Comparison of ENCODE assay signal across 22 cellular contexts in the genomic region with DNA sequence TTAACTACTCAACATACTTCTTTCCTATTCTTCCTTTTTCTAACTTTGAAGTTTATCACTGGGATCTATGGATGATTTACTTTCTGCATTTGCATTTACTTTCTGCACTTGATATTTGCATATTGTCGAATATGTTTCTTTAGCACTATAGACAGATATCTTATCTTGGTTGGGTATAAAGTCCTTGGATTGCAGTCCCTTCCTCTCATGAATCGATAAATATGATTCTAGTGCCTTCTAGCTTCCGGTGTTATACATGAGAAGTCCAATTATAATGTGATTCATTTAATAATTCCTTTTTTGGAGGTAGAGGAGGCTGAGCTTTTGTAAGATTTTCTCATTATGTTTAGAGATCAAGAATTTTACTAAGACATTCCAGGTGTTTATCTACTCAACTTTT.
"Had no signal": no experiment of that assay in that cellular context is flagged by ENCODE, and none has a peak within 500 bp of the region (broad histone marks: within the 10 kb centered on the region; RNA-seq: fewer than 3 reads in every experiment).

No MANE protein-coding gene starts in this region.

- H3K4me3 Mint-ChIP-seq: immature natural killer cell, mesothelial cell of epicardium, naive B cell had no signal

- DNase-seq: dermis blood vessel endothelial cell; dorsolateral prefrontal cortex; effector CD4-positive, alpha-beta T cell; effector memory CD4-positive, alpha-beta T cell; foreskin keratinocyte; heart left ventricle; hypothalamus; immature natural killer cell; islet precursor cell; kidney; kidney glomerular epithelial cell; left colon; left lung; left ventricle myocardium superior; lower lobe of right lung; mesenchymal stem cell; mucosa of descending colon; naive B cell had no signal

- H3K27ac Mint-ChIP-seq: immature natural killer cell, mesothelial cell of epicardium had no signal

- H3K27me3 Mint-ChIP-seq: naive B cell had no signal

- ATAC-seq: foreskin keratinocyte, gastroesophageal sphincter, heart left ventricle, left colon, left lung, left ventricle myocardium superior, lower lobe of right lung, mucosa of descending colon had no signal

- FAIRE-seq: endothelial cell of umbilical vein, frontal cortex, kidney had no signal

- H3K4me1 Mint-ChIP-seq: mesothelial cell of epicardium, naive B cell had no signal
